ENCODE assay signal across 23 cellular contexts in genomic region chr17:62859146-62859545, GRCh38. TPM values are rescaled to one million over a fixed set of nuclear protein-coding genes. Genes with fewer than 3 reads are reported as not detected.
DNase-seq lines count a peak whose midpoint lies in the region; ATAC-seq and TF ChIP-seq lines count a peak whose summit lies in the region.
"Had no signal": no experiment of that assay in that cellular context is flagged by ENCODE, and none has a peak within 500 bp of the region (broad histone marks: within the 10 kb centered on the region; RNA-seq: fewer than 3 reads in every experiment).

No MANE protein-coding gene starts in this region.

- H3K9me3 Mint-ChIP-seq in MCF 10A (ENCODE audit: unreplicated experiment): no peaks in the 10 kb centered on the region
- H3K9me3 Mint-ChIP-seq: activated CD4-positive, alpha-beta memory T cell treated with anti-CD3 and anti-CD28 coated beads for 36 hours; activated naive CD4-positive, alpha-beta T cell treated with anti-CD3 and anti-CD28 coated beads, Interleukin-2, amount 10 ng/mL, durations not matched to agents 7 days and 5 days; brain; dendritic cell treated with granulocyte-macrophage colony-stimulating factor and Interleukin-4, amounts not matched to agents 40 ng/mL and 50 ng/mL, for 4 days; stimulated activated memory B cell treated with anti-CD40 and anti-IgM and Interleukin-4, amounts not matched to agents 10 μg/mL and 1 μg/mL and 100 μg/mL, for 72 hours had no signal

- no peaks in the 10 kb centered on the region for H3K27me3 Mint-ChIP-seq in MCF 10A (ENCODE audit: insufficient read depth, unreplicated experiment)
- H3K27me3 Mint-ChIP-seq: stimulated activated memory B cell treated with anti-CD40 and anti-IgM and Interleukin-4, amounts not matched to agents 10 μg/mL and 1 μg/mL and 100 μg/mL, for 72 hours had no signal

- no peaks in the 10 kb centered on the region for H3K36me3 Mint-ChIP-seq in MCF 10A (ENCODE audit: insufficient read depth, unreplicated experiment)
- H3K36me3 Mint-ChIP-seq: activated CD4-positive, alpha-beta memory T cell treated with anti-CD3 and anti-CD28 coated beads for 36 hours; activated naive CD4-positive, alpha-beta T cell treated with anti-CD3 and anti-CD28 coated beads, Interleukin-2, amount 10 ng/mL, durations not matched to agents 7 days and 5 days; brain; stimulated activated memory B cell treated with anti-CD40 and anti-IgM and Interleukin-4, amounts not matched to agents 10 μg/mL and 1 μg/mL and 100 μg/mL, for 72 hours had no signal

- no peak overlapping the region for H3K27ac Mint-ChIP-seq in MCF 10A (ENCODE audit: low read depth, unreplicated experiment)
- H3K27ac Mint-ChIP-seq: activated CD4-positive, alpha-beta memory T cell treated with anti-CD3 and anti-CD28 coated beads for 36 hours; activated naive CD4-positive, alpha-beta T cell treated with anti-CD3 and anti-CD28 coated beads, Interleukin-2, amount 10 ng/mL, durations not matched to agents 7 days and 5 days; dendritic cell treated with granulocyte-macrophage colony-stimulating factor and Interleukin-4, amounts not matched to agents 40 ng/mL and 50 ng/mL, for 4 days; stimulated activated memory B cell treated with anti-CD40 and anti-IgM and Interleukin-4, amounts not matched to agents 10 μg/mL and 1 μg/mL and 100 μg/mL, for 72 hours had no signal

- intact Hi-C loops in MCF 10A (cut with micrococcal nuclease) (no loop called here), breast epithelium (cut with DNase I; ENCODE audit: low total_unique reads) (no loop called here)

- WGBS in lung, 2 donors: 65 to 83% methylated on average over 3 of the region's 3 CpGs

- H3K9me3 ChIP-seq in breast epithelium (no peaks in the 10 kb centered on the region), lung (ENCODE audit: control insufficient read depth in 2 of 2, insufficient read depth in 1 of 2, low read length in 1 of 2) (peaks cover 0 to 2% of the 10 kb centered on the region in 2 donors)
- H3K9me3 ChIP-seq: BLaER1 treated with 17β-estradiol and CSF1 and Interleukin-3, amounts not matched to agents 10 nM and 100 nM; tibial artery had no signal

- peak; percentile 53 for ATAC-seq in lung (ENCODE audit: insufficient read depth, low FRiP score)
- ATAC-seq: stimulated activated memory B cell treated with anti-CD40 and anti-IgM and Interleukin-4, amounts not matched to agents 10 μg/mL and 1 μg/mL and 100 μg/mL, for 72 hours had no signal

- H3K4me1 Mint-ChIP-seq in MCF 10A (ENCODE audit: insufficient read depth, unreplicated experiment): no peaks in the 10 kb centered on the region
- H3K4me1 Mint-ChIP-seq: activated naive CD4-positive, alpha-beta T cell treated with anti-CD3 and anti-CD28 coated beads, Interleukin-2, amount 10 ng/mL, durations not matched to agents 7 days and 5 days; stimulated activated memory B cell treated with anti-CD40 and anti-IgM and Interleukin-4, amounts not matched to agents 10 μg/mL and 1 μg/mL and 100 μg/mL, for 72 hours had no signal

- CTCF ChIA-PET in MCF 10A (lab: Yijun Ruan, JAX): interaction anchor here (0.6 kb wide), 1 partner anchor 13 kb away, joined by 3 read pairs; no protein-coding TSS in a partner anchor

- DNase-seq in MCF 10A (ENCODE audit: unreplicated experiment): peak; percentile 71
- DNase-seq in breast epithelium (ENCODE audit: low spot score in 2 of 2): no peak
- peak; percentile 2 for DNase-seq in dermis blood vessel endothelial cell
- DNase-seq in lung (ENCODE audit: low spot score): no peak
- no peak for DNase-seq in NCI-H1436 (lab: John Stamatoyannopoulos, UW)
- no peak for DNase-seq in NK-92 treated with Interleukin-12 subunit alpha and Interleukin-12 subunit beta, amount 100 ng/mL, for 24 hours (lab: John Stamatoyannopoulos, UW)
- no peak for DNase-seq in stimulated activated CD8-positive, alpha-beta memory T cell treated with anti-CD3 and anti-CD28 coated beads, Interleukin-4, amount 100 ng/mL, for 48 hours
- DNase-seq in SIG-M5 treated with dmso at 0.1 percent for 504 hours (lab: John Stamatoyannopoulos, UW; ENCODE audit: unreplicated experiment): no peak
- DNase-seq: activated CD4-positive, alpha-beta memory T cell treated with anti-CD3 and anti-CD28 coated beads for 36 hours; activated naive CD4-positive, alpha-beta T cell treated with anti-CD3 and anti-CD28 coated beads, Interleukin-2, amount 10 ng/mL, durations not matched to agents 7 days and 5 days; NCI-H1436 treated with DMSO at 0.1 percent for 48 hours; NCI-H774; OCI-M1; T-helper 2 cell had no signal

- H3K4me1 ChIP-seq in breast epithelium: no peaks in the 10 kb centered on the region
- H3K4me1 ChIP-seq in lung (ENCODE audit: control insufficient read depth in 2 of 2, insufficient read depth in 2 of 2, low read length in 2 of 2): peaks cover 0 to 1% of the 10 kb centered on the region in 2 donors
- H3K4me1 ChIP-seq: BLaER1 treated with 17β-estradiol and CSF1 and Interleukin-3, amounts not matched to agents 10 nM and 100 nM; SJSA1 had no signal

- H3K27me3 ChIP-seq in breast epithelium: no peaks in the 10 kb centered on the region
- H3K27me3 ChIP-seq in lung (ENCODE audit: control insufficient read depth, insufficient read depth): no peaks in the 10 kb centered on the region
- H3K27me3 ChIP-seq: BLaER1 treated with 17β-estradiol and CSF1 and Interleukin-3, amounts not matched to agents 10 nM and 100 nM; tibial artery had no signal

- BruUV-seq in MCF 10A (replicated peaks; lab: Mats Ljungman, UMichigan): no TSS peak

- H3K36me3 ChIP-seq in breast epithelium (no peaks in the 10 kb centered on the region), lung (ENCODE audit: control insufficient read depth in 2 of 2, insufficient read depth in 2 of 2, low read length in 2 of 2) (no peaks in the 10 kb centered on the region)
- H3K36me3 ChIP-seq: BLaER1 treated with 17β-estradiol and CSF1 and Interleukin-3, amounts not matched to agents 10 nM and 100 nM; HAP-1; SJSA1; tibial artery; WERI-Rb-1 had no signal

- TF ChIP-seq CTCF in MCF 10A (IDR thresholded peaks at IDR 0.05; ENCODE audit: unreplicated experiment): no peak
- no peak for TF ChIP-seq CTCF in breast epithelium (IDR thresholded peaks at IDR 0.05)
- TF ChIP-seq CTCF in lung (IDR thresholded peaks at IDR 0.05; ENCODE audit: control extremely low read depth, extremely low read depth): no peak

- H3K27ac ChIP-seq in breast epithelium (no peak overlapping the region), lung (ENCODE audit: low read depth in 1 of 2, low read length in 1 of 2) (no peak overlapping the region)
- H3K27ac ChIP-seq: 22Rv1; BLaER1 treated with 17β-estradiol and CSF1 and Interleukin-3, amounts not matched to agents 10 nM and 100 nM; SJSA1; tibial artery had no signal

- no peak for TF ChIP-seq POLR2A in breast epithelium (IDR thresholded peaks at IDR 0.05)

- H3K4me3 ChIP-seq in breast epithelium (no peak overlapping the region), lung (no peak overlapping the region)
- H3K4me3 ChIP-seq: BLaER1 treated with 17β-estradiol and CSF1 and Interleukin-3, amounts not matched to agents 10 nM and 100 nM; HAP-1; SJSA1; tibial artery had no signal

- no peak overlapping the region for H3K4me3 Mint-ChIP-seq in MCF 10A (ENCODE audit: unreplicated experiment)
- H3K4me3 Mint-ChIP-seq: activated CD4-positive, alpha-beta memory T cell treated with anti-CD3 and anti-CD28 coated beads for 36 hours; activated naive CD4-positive, alpha-beta T cell treated with anti-CD3 and anti-CD28 coated beads, Interleukin-2, amount 10 ng/mL, durations not matched to agents 7 days and 5 days; brain; dendritic cell treated with granulocyte-macrophage colony-stimulating factor and Interleukin-4, amounts not matched to agents 40 ng/mL and 50 ng/mL, for 4 days; stimulated activated memory B cell treated with anti-CD40 and anti-IgM and Interleukin-4, amounts not matched to agents 10 μg/mL and 1 μg/mL and 100 μg/mL, for 72 hours had no signal

- POLR2A ChIA-PET in MCF 10A (lab: Yijun Ruan, JAX): no interaction called here

RNA-seq across cellular contexts. Expression of gene MARCHF10, which starts 51.0 kb away (rescaled TPM):
- not detected in 2 replicates for total RNA-seq in MCF 10A (2022)
- total RNA-seq in breast epithelium: under 1 TPM in 2 of 3 donors, not detected in 1; under 0.01 to 0.16 TPM
- not detected in 2 replicates for total RNA-seq in dermis blood vessel endothelial cell
- total RNA-seq in lung: 10 to 100 TPM in 1 of 2 donors, 1 to 10 TPM in 1; 8.8 to 13.8 TPM
- polyA plus RNA-seq in lung: 1 to 10 TPM; 3.1 to 6.1 TPM
- total RNA-seq: activated CD4-positive, alpha-beta memory T cell treated with anti-CD3 and anti-CD28 coated beads for 36 hours had no signal

Comparison
In these comparisons a context has a peak if more than half of its experiments do, and no peak if none do; other contexts are left out.
1. DNase-seq: peak in MCF 10A (single experiment) and dermis blood vessel endothelial cell (single experiment); none in breast epithelium (0 of 2), lung (single experiment), NCI-H1436 (single experiment), NK-92 treated with Interleukin-12 subunit alpha and Interleukin-12 subunit beta, amount 100 ng/mL, for 24 hours (single experiment), stimulated activated CD8-positive, alpha-beta memory T cell treated with anti-CD3 and anti-CD28 coated beads, Interleukin-4, amount 100 ng/mL, for 48 hours (single experiment) and SIG-M5 treated with dmso at 0.1 percent for 504 hours (single experiment).